Comparison of ENCODE assay signal across 30 cellular contexts in genomic region chr18:79043288-79043687, GRCh38.
"Had no signal": no experiment of that assay in that cellular context is flagged by ENCODE, and none has a peak within 500 bp of the region (broad histone marks: within the 10 kb centered on the region; RNA-seq: fewer than 3 reads in every experiment).

No MANE protein-coding gene starts in this region.

- DNase-seq: activated CD4-positive, alpha-beta memory T cell treated with anti-CD3 and anti-CD28 coated beads for 36 hours; activated CD4-positive, alpha-beta T cell treated with anti-CD3 and anti-CD28 coated beads for 36 hours; activated CD4-positive, alpha-beta T cell treated with anti-CD3 and anti-CD28 coated beads, Interleukin-2, amount 10 ng/mL, durations not matched to agents 24 days and 14 days; activated CD4-positive, CD25-positive, alpha-beta regulatory T cell; activated CD4-positive, CD25-positive, alpha-beta regulatory T cell treated with anti-CD3 and anti-CD28 coated beads, Interleukin-2, amount 50 U/mL, for 72 hours; activated CD8-positive, alpha-beta memory T cell treated with anti-CD3 and anti-CD28 coated beads, Interleukin-2, amount 10 ng/mL, durations not matched to agents 7 days and 5 days; activated CD8-positive, alpha-beta memory T cell treated with anti-CD3 and anti-CD28 coated beads, Interleukin-2, amount 50 U/mL, for 4 hours; activated CD8-positive, alpha-beta T cell treated with anti-CD3 and anti-CD28 coated beads, Interleukin-2, amount 10 ng/mL, durations not matched to agents 7 days and 5 days; activated effector memory CD4-positive, alpha-beta T cell treated with anti-CD3 and anti-CD28 coated beads, Interleukin-2, amount 50 U/mL, for 16 hours; activated naive CD4-positive, alpha-beta T cell treated with anti-CD3 and anti-CD28 coated beads for 36 hours; activated naive CD8-positive, alpha-beta T cell treated with anti-CD3 and anti-CD28 coated beads for 36 hours; activated naive CD8-positive, alpha-beta T cell treated with anti-CD3 and anti-CD28 coated beads, Interleukin-2, amount 50 U/mL, for 24 hours; activated T-cell treated with anti-CD3 and anti-CD28 coated beads, Interleukin-2, amount 50 U/mL, for 1 hour; activated T-cell treated with anti-CD3 and anti-CD28 coated beads, Interleukin-2, amount 50 U/mL, for 48 hours; amygdala; aorta; body of pancreas; caudate nucleus; cortex of kidney; dermis blood vessel endothelial cell; effector CD4-positive, alpha-beta T cell; effector memory CD8-positive, alpha-beta T cell; erythroblast; foreskin keratinocyte; gastrocnemius medialis; glutamatergic neuron; T-helper 2 cell had no signal

- H3K4me1 ChIP-seq: body of pancreas, esophagus muscularis mucosa, foreskin keratinocyte, gastrocnemius medialis had no signal

- H3K27ac ChIP-seq: adrenal gland, body of pancreas, esophagus muscularis mucosa, foreskin keratinocyte, gastrocnemius medialis had no signal

- FAIRE-seq: colon had no signal

- H3K36me3 ChIP-seq: adrenal gland, esophagus muscularis mucosa, gastrocnemius medialis had no signal

- ATAC-seq: activated CD4-positive, alpha-beta T cell treated with anti-CD3 and anti-CD28 coated beads for 36 hours; activated CD8-positive, alpha-beta memory T cell treated with anti-CD3 and anti-CD28 coated beads, Interleukin-2, amount 10 ng/mL, durations not matched to agents 7 days and 5 days; activated CD8-positive, alpha-beta T cell treated with anti-CD3 and anti-CD28 coated beads, Interleukin-2, amount 10 ng/mL, durations not matched to agents 7 days and 5 days; activated naive CD8-positive, alpha-beta T cell treated with anti-CD3 and anti-CD28 coated beads, Interleukin-2, amount 50 U/mL, for 24 hours; body of pancreas; effector memory CD8-positive, alpha-beta T cell; foreskin keratinocyte; gastrocnemius medialis had no signal

- H3K9me3 ChIP-seq: adrenal gland, body of pancreas, esophagus muscularis mucosa, gastrocnemius medialis had no signal

- H3K4me3 ChIP-seq: adrenal gland, body of pancreas, esophagus muscularis mucosa, gastrocnemius medialis had no signal

- H3K27me3 ChIP-seq: adrenal gland, body of pancreas, foreskin keratinocyte had no signal
